ENCODE assay signal across 20 cellular contexts in the genomic region with DNA sequence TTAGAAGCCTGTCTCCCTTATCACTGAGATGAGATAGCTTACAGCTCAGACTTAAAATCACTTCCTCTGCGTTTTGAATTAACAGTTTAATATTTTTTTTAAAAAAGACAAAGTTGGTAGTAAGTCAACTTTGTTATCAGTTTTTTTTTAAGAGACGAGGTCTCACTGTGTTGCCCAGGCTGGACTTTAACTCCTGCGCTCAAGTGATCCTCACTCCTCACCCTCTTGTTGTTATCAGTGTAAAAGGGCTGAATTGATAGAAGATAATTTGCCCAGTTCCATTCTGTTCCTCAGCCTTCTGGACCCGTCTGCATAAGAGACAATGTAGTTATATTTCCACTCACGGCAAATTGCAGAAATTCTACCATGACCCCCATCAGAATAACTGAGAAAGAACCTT.
DNase-seq lines count a peak whose midpoint lies in the region; ATAC-seq and TF ChIP-seq lines count a peak whose summit lies in the region.
"Had no signal": no experiment of that assay in that cellular context is flagged by ENCODE, and none has a peak within 500 bp of the region (broad histone marks: within the 10 kb centered on the region; RNA-seq: fewer than 3 reads in every experiment).

No MANE protein-coding gene starts in this region.

- H4K20me1 ChIP-seq in GM23338 (replicated peaks; ENCODE audit: insufficient read depth) (peaks cover 4% of the 10 kb centered on the region; the same call in 1 of the 2 replicates), hepatocyte (ENCODE audit: insufficient read depth, poor library complexity, severe bottlenecking) (no peaks in the 10 kb centered on the region)
- H4K20me1 ChIP-seq: BLaER1 treated with 17β-estradiol and CSF1 and Interleukin-3, amounts not matched to agents 10 nM and 100 nM had no signal

- no peaks in the 10 kb centered on the region for H3K27me3 ChIP-seq in GM23338 (ENCODE audit: insufficient read depth)
- H3K27me3 ChIP-seq in hepatocyte: no peaks in the 10 kb centered on the region
- H3K27me3 ChIP-seq in heart left ventricle: no peaks in the 10 kb centered on the region
- H3K27me3 ChIP-seq: BLaER1 treated with 17β-estradiol and CSF1 and Interleukin-3, amounts not matched to agents 10 nM and 100 nM had no signal

- H3K27me3 Mint-ChIP-seq in GM23338 (ENCODE audit: insufficient read depth, low read depth, poor library complexity) (no peaks in the 10 kb centered on the region), nephron progenitor cell (ENCODE audit: low read depth, poor library complexity) (no peaks in the 10 kb centered on the region)
- H3K27me3 Mint-ChIP-seq: CD4-positive, alpha-beta T cell had no signal

- intact Hi-C loops in heart left ventricle (cut with DNase I): no loop called here

- H3K79me2 ChIP-seq in GM23338 (replicated peaks; ENCODE audit: insufficient read depth): no peaks in the 10 kb centered on the region
- H3K79me2 ChIP-seq in hepatocyte: no peaks in the 10 kb centered on the region

- H3K4me3 ChIP-seq in GM23338 (no peak overlapping the region), hepatocyte (no peak overlapping the region), heart left ventricle (no peak overlapping the region)
- H3K4me3 ChIP-seq: BLaER1 treated with 17β-estradiol and CSF1 and Interleukin-3, amounts not matched to agents 10 nM and 100 nM; GM12878 had no signal

- H3K9me2 ChIP-seq in GM23338 (ENCODE audit: insufficient read depth): no peaks in the 10 kb centered on the region; the same call in 1 of the 2 replicates
- no peaks in the 10 kb centered on the region for H3K9me2 ChIP-seq in hepatocyte (replicated peaks; ENCODE audit: insufficient read depth)

- no peak overlapping the region for H2AFZ ChIP-seq in GM23338
- no peak overlapping the region for H2AFZ ChIP-seq in hepatocyte

- H3K9me3 Mint-ChIP-seq in GM23338 (no peaks in the 10 kb centered on the region), nephron progenitor cell (peaks cover 9% of the 10 kb centered on the region)
- H3K9me3 Mint-ChIP-seq: CD4-positive, alpha-beta T cell; CD8-positive, alpha-beta T cell had no signal

- no peak for TF ChIP-seq CTCF in GM23338 (conservative IDR thresholded peaks at IDR 0.05; ENCODE audit: low read depth in 2 of 2)
- TF ChIP-seq CTCF in hepatocyte (IDR thresholded peaks at IDR 0.05; ENCODE audit: poor library complexity): no peak
- no peak for TF ChIP-seq CTCF in nephron progenitor cell (IDR thresholded peaks at IDR 0.05)
- TF ChIP-seq CTCF in heart left ventricle (IDR thresholded peaks at IDR 0.05): no peak

- no peaks in the 10 kb centered on the region; the same call in 1 of the 2 replicates for H3K36me3 ChIP-seq in GM23338 (ENCODE audit: insufficient read depth)
- no peaks in the 10 kb centered on the region for H3K36me3 ChIP-seq in hepatocyte (replicated peaks; ENCODE audit: insufficient read depth, low read depth)
- no peaks in the 10 kb centered on the region for H3K36me3 ChIP-seq in heart left ventricle
- H3K36me3 ChIP-seq: BLaER1 treated with 17β-estradiol and CSF1 and Interleukin-3, amounts not matched to agents 10 nM and 100 nM had no signal

- H3K4me3 Mint-ChIP-seq in GM23338 (no peak overlapping the region), nephron progenitor cell (no peak overlapping the region)
- H3K4me3 Mint-ChIP-seq: CD4-positive, alpha-beta T cell; CD8-positive, alpha-beta T cell had no signal

- H3K27ac Mint-ChIP-seq in GM23338 (peak overlapping the region; percentile 20; the same call in 1 of the 2 replicates), nephron progenitor cell (peak overlapping the region; percentile 7)
- H3K27ac Mint-ChIP-seq: CD4-positive, alpha-beta T cell; CD8-positive, alpha-beta T cell had no signal

- H3K4me1 Mint-ChIP-seq in GM23338: no peaks in the 10 kb centered on the region; the same call in 2 of the 3 replicates
- no peaks in the 10 kb centered on the region for H3K4me1 Mint-ChIP-seq in nephron progenitor cell

- H3K27ac ChIP-seq in GM23338 (ENCODE audit: low read depth) (no peak overlapping the region), hepatocyte (no peak overlapping the region), heart left ventricle (no peak overlapping the region)
- H3K27ac ChIP-seq: BLaER1 treated with 17β-estradiol and CSF1 and Interleukin-3, amounts not matched to agents 10 nM and 100 nM; C4-2B had no signal

- TF ChIP-seq POLR2A in heart left ventricle (IDR thresholded peaks at IDR 0.05): no peak

- H3K36me3 Mint-ChIP-seq in GM23338 (ENCODE audit: low read depth) (0 out of 3 replicates have a peak, but pooled peaks cover 6% of the 10 kb centered on the region), nephron progenitor cell (ENCODE audit: low read depth) (peaks cover 36% of the 10 kb centered on the region)
- H3K36me3 Mint-ChIP-seq: CD8-positive, alpha-beta T cell had no signal

- ATAC-seq in GM23338: no peak
- no peak for ATAC-seq in heart left ventricle
- ATAC-seq: CD8-positive, alpha-beta T cell; GM12878 had no signal

- H3K4me1 ChIP-seq in GM23338 (ENCODE audit: insufficient read depth) (no peaks in the 10 kb centered on the region), hepatocyte (ENCODE audit: insufficient read depth) (no peaks in the 10 kb centered on the region), heart left ventricle (no peaks in the 10 kb centered on the region)
- H3K4me1 ChIP-seq: BLaER1 treated with 17β-estradiol and CSF1 and Interleukin-3, amounts not matched to agents 10 nM and 100 nM had no signal

- H3K9me3 ChIP-seq in hepatocyte (ENCODE audit: low read depth): no peaks in the 10 kb centered on the region
- H3K9me3 ChIP-seq in heart left ventricle: no peaks in the 10 kb centered on the region

- H3K4me2 ChIP-seq in GM23338 (no peak overlapping the region), hepatocyte (peak overlapping the region; percentile 15)
- H3K4me2 ChIP-seq: BLaER1 treated with 17β-estradiol and CSF1 and Interleukin-3, amounts not matched to agents 10 nM and 100 nM had no signal

- DNase-seq in GM23338 (ENCODE audit: low spot score) (no peak), hepatocyte (ENCODE audit: low spot score) (no peak), nephron progenitor cell (no peak), H4 (ENCODE audit: low spot score) (no peak), heart left ventricle (no peak), globus pallidus (ENCODE audit: low spot score) (no peak)
- DNase-seq: 8988T; ACHN; CD4-positive, alpha-beta T cell; CD8-positive, alpha-beta T cell; DMS 273 treated with DMSO at 0.1 percent for 48 hours; DMS153; DMS53; DMS79; DND-41; EL; GDM1 had no signal

- 49% methylated on average over 5 of the region's 5 CpGs for WGBS in hepatocyte (ENCODE audit: low lambda C conversion rate, missing lambda C conversion rate)
- WGBS in heart left ventricle, 4 donors: 23 to 61% (median 38%) methylated on average over 5 of the region's 5 CpGs

- H3F3A ChIP-seq in GM23338 (replicated peaks; ENCODE audit: low read depth): no peaks in the 10 kb centered on the region

TF ChIP-seq in GM23338, 12 proteins besides CTCF, POLR2A, EP300 and RAD21:
- TF ChIP-seq ZNF114 (CRISPR knock-in tag; IDR thresholded peaks at IDR 0.05) (no peak), POLR2AphosphoS5 (IDR thresholded peaks at IDR 0.05; ENCODE audit: low read depth) (no peak), EZH2phosphoT487 (IDR thresholded peaks at IDR 0.05; ENCODE audit: unreplicated experiment) (no peak), CREB1 (CRISPR knock-in tag; IDR thresholded peaks at IDR 0.05; ENCODE audit: low read depth) (no peak), ZNF331 (CRISPR knock-in tag; IDR thresholded peaks at IDR 0.05; ENCODE audit: low read depth) (no peak)
